ENCODE assay signal across 18 cellular contexts in genomic region chr2:28286678-28287077, GRCh38.
DNase-seq lines count a peak whose midpoint lies in the region; ATAC-seq and TF ChIP-seq lines count a peak whose summit lies in the region.
"Had no signal": no experiment of that assay in that cellular context is flagged by ENCODE, and none has a peak within 500 bp of the region (broad histone marks: within the 10 kb centered on the region; RNA-seq: fewer than 3 reads in every experiment).

No MANE protein-coding gene starts in this region.

- H4K20me1 ChIP-seq in GM23248 (ENCODE audit: insufficient read depth) (no peaks in the 10 kb centered on the region), smooth muscle cell (ENCODE audit: low read depth) (no peaks in the 10 kb centered on the region)
- H4K20me1 ChIP-seq: BLaER1 treated with 17β-estradiol and CSF1 and Interleukin-3, amounts not matched to agents 10 nM and 100 nM had no signal

- TF ChIP-seq CTCF in smooth muscle cell (IDR thresholded peaks at IDR 0.05; ENCODE audit: borderline replicate concordance, insufficient read depth, poor library complexity, severe bottlenecking) (no peak), ovary (IDR thresholded peaks at IDR 0.05) (no peak)

- no peaks in the 10 kb centered on the region for H3K9me3 ChIP-seq in GM23248 (ENCODE audit: low read depth)
- no peaks in the 10 kb centered on the region for H3K9me3 ChIP-seq in smooth muscle cell (replicated peaks; ENCODE audit: low read depth)
- H3K9me3 ChIP-seq in ovary: no peaks in the 10 kb centered on the region
- H3K9me3 ChIP-seq: BLaER1 treated with 17β-estradiol and CSF1 and Interleukin-3, amounts not matched to agents 10 nM and 100 nM had no signal

- H3K27ac ChIP-seq in GM23248 (peak overlapping the region; percentile 22), smooth muscle cell (ENCODE audit: low read depth) (peak overlapping the region; percentile 71), ovary (no peak overlapping the region)
- H3K27ac ChIP-seq: HL-60 had no signal

- no peak for TF ChIP-seq POLR2A in ovary (IDR thresholded peaks at IDR 0.05)

- H3K4me2 ChIP-seq in GM23248 (ENCODE audit: unreplicated experiment) (peak overlapping the region; percentile 49), smooth muscle cell (peak overlapping the region; percentile 12)

- no peaks in the 10 kb centered on the region for H3K9me3 Mint-ChIP-seq in immature natural killer cell

- H3K9ac ChIP-seq in GM23248 (no peak overlapping the region), smooth muscle cell (ENCODE audit: low read depth) (peak overlapping the region; percentile 3)
- H3K9ac ChIP-seq: BLaER1 treated with 17β-estradiol and CSF1 and Interleukin-3, amounts not matched to agents 10 nM and 100 nM had no signal

- WGBS in GM23248 (ENCODE audit: low coverage in 1 of 2, low lambda C conversion rate in 2 of 2, missing lambda C conversion rate in 2 of 2), 2 experiments: 54 to 55% methylated on average over 5 of the region's 5 CpGs
- WGBS in smooth muscle cell (ENCODE audit: low lambda C conversion rate): 51% methylated on average over 5 of the region's 5 CpGs
- WGBS in ovary, 3 donors: 17 to 39% (median 23%) methylated on average over 5 of the region's 5 CpGs

- H3K27ac Mint-ChIP-seq in immature natural killer cell: peak overlapping the region in 5 of 6 donors; percentile 5 to 86 (median 45)

- H3K36me3 ChIP-seq in GM23248 (ENCODE audit: low read depth) (no peaks in the 10 kb centered on the region), smooth muscle cell (ENCODE audit: low read depth) (no peaks in the 10 kb centered on the region), ovary (no peaks in the 10 kb centered on the region)

- DNase-seq in GM23248 (peak; percentile 39), astrocyte of the hippocampus (ENCODE audit: low read depth, low spot score) (peak; percentile 42), immature natural killer cell (peak in 2 of 3 donors; percentile 11 to 13), smooth muscle cell (lab: John Stamatoyannopoulos, UW; ENCODE audit: unreplicated experiment) (no peak), ovary (no peak), NCI-H82 treated with DMSO at 0.1 percent for 48 hours (lab: John Stamatoyannopoulos, UW; ENCODE audit: unreplicated experiment) (no peak)
- DNase-seq in activated effector memory CD4-positive, alpha-beta T cell treated with anti-CD3 and anti-CD28 coated beads, Interleukin-2, amount 50 U/mL, for 16 hours: no peak
- DNase-seq: activated naive CD4-positive, alpha-beta T cell treated with anti-CD3 and anti-CD28 coated beads, Interleukin-2, amount 50 U/mL, for 16 hours; KG1; kidney; NCI-H1105 treated with DMSO at 0.1 percent for 48 hours; NCI-H2227 treated with DMSO at 0.1 percent for 48 hours; NK-92 treated with Interleukin-12 subunit alpha and Interleukin-12 subunit beta, amount 100 ng/mL, for 24 hours; SHP77; T-helper 2 cell had no signal

- H3K79me2 ChIP-seq in GM23248 (ENCODE audit: insufficient read depth) (no peaks in the 10 kb centered on the region), smooth muscle cell (ENCODE audit: low read depth) (no peaks in the 10 kb centered on the region)

- H3K4me3 Mint-ChIP-seq in immature natural killer cell: peak overlapping the region in 2 of 5 donors; percentile 1 to 33

- no peak overlapping the region for H3K4me3 ChIP-seq in GM23248
- H3K4me3 ChIP-seq in smooth muscle cell: no peak overlapping the region
- no peak overlapping the region for H3K4me3 ChIP-seq in ovary
- H3K4me3 ChIP-seq: BLaER1 treated with 17β-estradiol and CSF1 and Interleukin-3, amounts not matched to agents 10 nM and 100 nM had no signal

- no peak for ATAC-seq in HG03432 (IDR thresholded peaks at IDR 0.05; ENCODE audit: unreplicated experiment)

- peaks cover 10 to 19% (median 11%) of the 10 kb centered on the region in 3 donors for H3K36me3 Mint-ChIP-seq in immature natural killer cell

- H3K27me3 Mint-ChIP-seq in immature natural killer cell (ENCODE audit: low read depth in 3 of 3): peaks cover 0 to 2% (median 0%) of the 10 kb centered on the region in 3 donors

- peaks cover 19% of the 10 kb centered on the region for H3K4me1 ChIP-seq in GM23248 (ENCODE audit: insufficient read depth)
- H3K4me1 ChIP-seq in smooth muscle cell (ENCODE audit: low read depth): peaks cover 7% of the 10 kb centered on the region
- peaks cover 7% of the 10 kb centered on the region for H3K4me1 ChIP-seq in ovary (ENCODE audit: insufficient read depth)

- H3K9me2 ChIP-seq in GM23248 (ENCODE audit: insufficient read depth): no peaks in the 10 kb centered on the region

- intact Hi-C loops in ovary (cut with DNase I): loop anchor here in 1 of 4 donors (10.0 kb wide), 1 partner anchor 48 kb away; no protein-coding TSS in a partner anchor

- H2AFZ ChIP-seq in GM23248: 0 out of 2 replicates have a peak overlapping the region, but pooled peaks have one; percentile 19
- peak overlapping the region; percentile 12 for H2AFZ ChIP-seq in smooth muscle cell (ENCODE audit: low read depth)

- peaks cover 11 to 24% of the 10 kb centered on the region in 2 donors for H3K4me1 Mint-ChIP-seq in immature natural killer cell

- in situ Hi-C loops in GM23248 (cut with MboI): no loop called here

- H3K27me3 ChIP-seq in GM23248 (replicated peaks; ENCODE audit: insufficient read depth) (no peaks in the 10 kb centered on the region), smooth muscle cell (ENCODE audit: low read depth) (no peaks in the 10 kb centered on the region), ovary (no peaks in the 10 kb centered on the region)
- H3K27me3 ChIP-seq: BLaER1 treated with 17β-estradiol and CSF1 and Interleukin-3, amounts not matched to agents 10 nM and 100 nM had no signal

- no peak for TF ChIP-seq EP300 in ovary (IDR thresholded peaks at IDR 0.05)

- H3F3A ChIP-seq in GM23248 (ENCODE audit: insufficient read depth): peaks cover 19% of the 10 kb centered on the region
- H3F3A ChIP-seq in smooth muscle cell (ENCODE audit: low read depth): no peaks in the 10 kb centered on the region

Comparison
In these comparisons a context has a peak if more than half of its experiments do, and no peak if none do; other contexts are left out.
1. DNase-seq: peak in GM23248 (single experiment), astrocyte of the hippocampus (single experiment) and immature natural killer cell (2 of 3); none in smooth muscle cell (single experiment), ovary (0 of 5), activated effector memory CD4-positive, alpha-beta T cell treated with anti-CD3 and anti-CD28 coated beads, Interleukin-2, amount 50 U/mL, for 16 hours (single experiment) and NCI-H82 treated with DMSO at 0.1 percent for 48 hours (single experiment).
2. H3K27ac ChIP-seq: peak in GM23248 (single experiment) and smooth muscle cell (single experiment); none in ovary (0 of 2).